In the genomic region with DNA sequence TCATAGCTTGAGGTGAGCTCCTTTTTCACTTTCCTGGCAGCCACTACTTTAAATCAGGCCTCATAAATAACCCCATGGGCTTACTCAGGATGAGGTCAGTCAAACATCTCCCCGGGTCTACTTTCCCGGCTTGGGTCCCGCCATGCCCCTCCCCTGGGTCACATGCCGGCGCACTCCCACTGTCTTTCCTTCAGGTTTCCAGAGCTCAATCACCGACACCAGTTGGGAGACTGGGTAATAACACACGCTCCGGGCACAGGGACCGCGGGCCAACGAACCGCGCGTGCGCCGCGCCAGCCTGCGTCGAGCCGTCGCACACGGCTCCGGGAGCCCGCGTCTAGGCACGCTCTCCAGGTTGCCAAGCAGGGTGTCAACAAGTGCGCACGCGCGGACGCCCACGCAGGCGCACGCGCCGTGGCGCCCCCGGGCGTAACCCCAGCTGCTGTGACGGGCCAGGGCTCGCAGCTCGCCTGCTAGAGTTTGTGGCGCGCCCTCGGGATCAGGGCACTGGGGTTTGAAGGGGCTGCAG, we compare ENCODE assay signal across 12 cellular contexts. TPM values are rescaled to one million over a fixed set of nuclear protein-coding genes. Genes with fewer than 3 reads are reported as not detected.
DNase-seq lines count a peak whose midpoint lies in the region; ATAC-seq and TF ChIP-seq lines count a peak whose summit lies in the region.
"Had no signal": no experiment of that assay in that cellular context is flagged by ENCODE, and none has a peak within 500 bp of the region (broad histone marks: within the 10 kb centered on the region; RNA-seq: fewer than 3 reads in every experiment).

No MANE protein-coding gene starts in this region.

- intact Hi-C loops in CD8-positive, alpha-beta T cell (cut with DNase I, micrococcal nuclease) = no loop called here

- peak overlapping the region; percentile 19 for H3K4me3 ChIP-seq in astrocyte of the cerebellum (ENCODE audit: low read depth, low read length)
- no peak overlapping the region for H3K4me3 ChIP-seq in CD8-positive, alpha-beta T cell (ENCODE audit: low read depth, low read length)

- CTCF ChIA-PET in CD8-positive, alpha-beta T cell (lab: Charles Lee) = no interaction called here

- H3K9me3 Mint-ChIP-seq in stimulated activated naive B cell treated with anti-CD40 and anti-IgM and Interleukin-4, amounts not matched to agents 10 μg/mL and 1 μg/mL and 100 μg/mL, for 72 hours = peaks cover 2 to 4% of the 10 kb centered on the region in 2 donors
- H3K9me3 Mint-ChIP-seq in CD8-positive, alpha-beta T cell = no peaks in the 10 kb centered on the region
- H3K9me3 Mint-ChIP-seq: T-helper 2 cell treated with Interferon-gamma antibody and Interleukin-4, amounts not matched to agents 5 μg/mL and 100 μg/mL, for 36 hours had no signal

- ATAC-seq in stimulated activated naive B cell treated with anti-CD40 and anti-IgM and Interleukin-4, amounts not matched to agents 10 μg/mL and 1 μg/mL and 100 μg/mL, for 72 hours (replicated peaks) = no peak
- no peak for ATAC-seq in CD8-positive, alpha-beta T cell
- ATAC-seq: heart right ventricle had no signal

- no peaks in the 10 kb centered on the region for H3K9me3 ChIP-seq in CD8-positive, alpha-beta T cell (ENCODE audit: low read length)

- POLR2A ChIA-PET in CD8-positive, alpha-beta T cell (lab: Charles Lee) = no interaction called here

- H3K4me3 Mint-ChIP-seq in stimulated activated naive B cell treated with anti-CD40 and anti-IgM and Interleukin-4, amounts not matched to agents 10 μg/mL and 1 μg/mL and 100 μg/mL, for 72 hours = peak overlapping the region in 1 of 2 donors; percentile 43
- H3K4me3 Mint-ChIP-seq in CD8-positive, alpha-beta T cell = no peak overlapping the region
- H3K4me3 Mint-ChIP-seq: T-helper 2 cell treated with Interferon-gamma antibody and Interleukin-4, amounts not matched to agents 5 μg/mL and 100 μg/mL, for 36 hours had no signal

- no peaks in the 10 kb centered on the region for H3K36me3 ChIP-seq in CD8-positive, alpha-beta T cell (ENCODE audit: insufficient read depth, low read length)
- H3K36me3 ChIP-seq: heart right ventricle had no signal

- peaks cover 67 to 83% of the 10 kb centered on the region in 2 donors for H3K27me3 Mint-ChIP-seq in stimulated activated naive B cell treated with anti-CD40 and anti-IgM and Interleukin-4, amounts not matched to agents 10 μg/mL and 1 μg/mL and 100 μg/mL, for 72 hours
- H3K27me3 Mint-ChIP-seq in CD8-positive, alpha-beta T cell (ENCODE audit: low read depth) = peaks cover 49% of the 10 kb centered on the region

- H3K27ac ChIP-seq in CD8-positive, alpha-beta T cell (ENCODE audit: low read depth, low read length) = no peak overlapping the region
- H3K27ac ChIP-seq: heart right ventricle had no signal

- H3K27me3 ChIP-seq in CD8-positive, alpha-beta T cell (ENCODE audit: insufficient read depth, low read length) = peaks cover 17% of the 10 kb centered on the region

- no peak for TF ChIP-seq CTCF in astrocyte of the cerebellum (IDR thresholded peaks at IDR 0.05; ENCODE audit: low read depth, low read length, missing control alignments)
- TF ChIP-seq CTCF in CD8-positive, alpha-beta T cell (IDR thresholded peaks at IDR 0.05) = no peak

- H3K4me1 ChIP-seq in CD8-positive, alpha-beta T cell (ENCODE audit: insufficient read depth, low read length) = no peaks in the 10 kb centered on the region

- peak; percentile 49 for DNase-seq in NCI-H82 (lab: John Stamatoyannopoulos, UW)
- no peak for DNase-seq in NCI-H82 treated with DMSO at 0.1 percent for 48 hours (lab: John Stamatoyannopoulos, UW; ENCODE audit: unreplicated experiment)
- DNase-seq in astrocyte of the cerebellum (ENCODE audit: low read depth) = no peak
- peak; percentile 75 for DNase-seq in iris pigment epithelial cell (ENCODE audit: low read depth)
- no peak for DNase-seq in stimulated activated naive B cell treated with anti-CD40 and anti-IgM and Interleukin-4, amounts not matched to agents 10 μg/mL and 1 μg/mL and 100 μg/mL, for 72 hours
- no peak for DNase-seq in AML-193 (lab: John Stamatoyannopoulos, UW)
- no peak for DNase-seq in NK-92 treated with Interleukin-12 subunit alpha and Interleukin-12 subunit beta, amount 100 ng/mL, for 24 hours (lab: John Stamatoyannopoulos, UW)
- DNase-seq in CD8-positive, alpha-beta T cell = no peak
- DNase-seq: activated naive CD4-positive, alpha-beta T cell treated with anti-CD3 and anti-CD28 coated beads, Interleukin-2, amount 50 U/mL, for 16 hours; heart right ventricle; MV-4-11 had no signal

- peaks cover 0 to 5% of the 10 kb centered on the region in 2 donors for H3K4me1 Mint-ChIP-seq in stimulated activated naive B cell treated with anti-CD40 and anti-IgM and Interleukin-4, amounts not matched to agents 10 μg/mL and 1 μg/mL and 100 μg/mL, for 72 hours
- no peaks in the 10 kb centered on the region for H3K4me1 Mint-ChIP-seq in CD8-positive, alpha-beta T cell (ENCODE audit: low read depth)

- in situ Hi-C loops in astrocyte of the cerebellum (cut with HindIII; ENCODE audit: low sequenced_read_pairs) = no loop called here

- peak overlapping the region; percentile 56 for H3K27ac Mint-ChIP-seq in stimulated activated naive B cell treated with anti-CD40 and anti-IgM and Interleukin-4, amounts not matched to agents 10 μg/mL and 1 μg/mL and 100 μg/mL, for 72 hours
- no peak overlapping the region for H3K27ac Mint-ChIP-seq in CD8-positive, alpha-beta T cell
- H3K27ac Mint-ChIP-seq: T-helper 2 cell treated with Interferon-gamma antibody and Interleukin-4, amounts not matched to agents 5 μg/mL and 100 μg/mL, for 36 hours had no signal

- H3K36me3 Mint-ChIP-seq in stimulated activated naive B cell treated with anti-CD40 and anti-IgM and Interleukin-4, amounts not matched to agents 10 μg/mL and 1 μg/mL and 100 μg/mL, for 72 hours = no peaks in the 10 kb centered on the region
- no peaks in the 10 kb centered on the region for H3K36me3 Mint-ChIP-seq in CD8-positive, alpha-beta T cell

RNA-seq across cellular contexts. Expression of gene TFAP2B, which starts 31.6 kb away (rescaled TPM):
- total RNA-seq in CD8-positive, alpha-beta T cell = not detected
- total RNA-seq: heart right ventricle had no signal

Comparison
In these comparisons a context has a peak if more than half of its experiments do, and no peak if none do; other contexts are left out.
1. DNase-seq: peak in NCI-H82 (single experiment) and iris pigment epithelial cell (single experiment); none in NCI-H82 treated with DMSO at 0.1 percent for 48 hours (single experiment), astrocyte of the cerebellum (single experiment), stimulated activated naive B cell treated with anti-CD40 and anti-IgM and Interleukin-4, amounts not matched to agents 10 μg/mL and 1 μg/mL and 100 μg/mL, for 72 hours (single experiment), AML-193 (0 of 2), NK-92 treated with Interleukin-12 subunit alpha and Interleukin-12 subunit beta, amount 100 ng/mL, for 24 hours (single experiment) and CD8-positive, alpha-beta T cell (0 of 7).